ENCODE assay signal across 2 cellular contexts in genomic region chr11:77095551-77096490, GRCh38.
TF ChIP-seq lines count a peak whose summit lies in the region.

No MANE protein-coding gene starts in this region.

TF ChIP-seq in K562, 482 proteins besides CTCF, POLR2A, EP300 and RAD21:
- TF ChIP-seq ZNF740 (CRISPR knock-in tag; IDR thresholded peaks at IDR 0.05) = 0 out of 2 replicates have a peak, but pooled peaks have one; percentile 6
- TF ChIP-seq ZNF740 (tag; IDR thresholded peaks at IDR 0.05) = no peak
- TF ChIP-seq GABPB1 (CRISPR knock-in tag; IDR thresholded peaks at IDR 0.05) = no peak

TF ChIP-seq in HepG2, 621 proteins besides CTCF, POLR2A, EP300 and RAD21 (continues in another document):
- TF ChIP-seq ZBTB10 (CRISPR knock-in tag; IDR thresholded peaks at IDR 0.05; ENCODE audit: borderline replicate concordance) (no peak), TEAD2 (CRISPR knock-in tag; IDR thresholded peaks at IDR 0.05) (no peak), ZFP82 (CRISPR knock-in tag; IDR thresholded peaks at IDR 0.05; ENCODE audit: borderline replicate concordance) (no peak), FOXK2 (IDR thresholded peaks at IDR 0.05) (no peak), ZNF329 (CRISPR knock-in tag; IDR thresholded peaks at IDR 0.05; ENCODE audit: low read depth) (no peak), SKI (IDR thresholded peaks at IDR 0.05; ENCODE audit: partially characterized antibody) (no peak), IRF9 (CRISPR knock-in tag; IDR thresholded peaks at IDR 0.05; ENCODE audit: borderline replicate concordance) (peak; percentile 25; the same call in 1 of the 2 replicates), ZBTB8A (CRISPR knock-in tag; IDR thresholded peaks at IDR 0.05; ENCODE audit: borderline replicate concordance, low read depth) (no peak), HMG20A (CRISPR knock-in tag; IDR thresholded peaks at IDR 0.05; ENCODE audit: borderline replicate concordance) (no peak), RERE (CRISPR knock-in tag; IDR thresholded peaks at IDR 0.05; ENCODE audit: low read depth) (no peak), MAFG (CRISPR knock-in tag; IDR thresholded peaks at IDR 0.05) (no peak), HOXA5 (CRISPR knock-in tag; IDR thresholded peaks at IDR 0.05) (no peak), HNRNPL (IDR thresholded peaks at IDR 0.05; ENCODE audit: low read depth, low read length) (peak; percentile 88), SOX5 (CRISPR knock-in tag; IDR thresholded peaks at IDR 0.05; ENCODE audit: borderline replicate concordance) (peak; percentile 51; the same call in 1 of the 2 replicates), MED8 (CRISPR knock-in tag; IDR thresholded peaks at IDR 0.05; ENCODE audit: insufficient replicate concordance) (no peak), ZNF234 (CRISPR knock-in tag; conservative IDR thresholded peaks at IDR 0.05) (no peak), DPF2 (CRISPR knock-in tag; IDR thresholded peaks at IDR 0.05; ENCODE audit: borderline replicate concordance, low read depth) (no peak; the same call in 1 of the 2 replicates), ZNF253 (CRISPR knock-in tag; IDR thresholded peaks at IDR 0.05; ENCODE audit: borderline replicate concordance) (no peak), ZNF788 (CRISPR knock-in tag; IDR thresholded peaks at IDR 0.05; ENCODE audit: borderline replicate concordance) (peak; percentile 61; the same call in 1 of the 2 replicates), ZNF326 (CRISPR knock-in tag; IDR thresholded peaks at IDR 0.05; ENCODE audit: borderline replicate concordance) (no peak), ETS1 (CRISPR knock-in tag; IDR thresholded peaks at IDR 0.05) (0 out of 2 replicates have a peak, but pooled peaks have one; percentile 43), PLSCR1 (CRISPR knock-in tag; IDR thresholded peaks at IDR 0.05; ENCODE audit: borderline replicate concordance) (no peak), ZC3H13 (CRISPR knock-in tag; IDR thresholded peaks at IDR 0.05) (no peak), SNAPC4 (CRISPR knock-in tag; IDR thresholded peaks at IDR 0.05) (no peak), BORCS8-MEF2B (CRISPR knock-in tag; IDR thresholded peaks at IDR 0.05) (no peak), ZBTB34 (CRISPR knock-in tag; IDR thresholded peaks at IDR 0.05) (no peak; the same call in 1 of the 2 replicates), ZNF639 (CRISPR knock-in tag; conservative IDR thresholded peaks at IDR 0.05) (no peak), ZNF557 (CRISPR knock-in tag; IDR thresholded peaks at IDR 0.05) (no peak), ZNF563 (CRISPR knock-in tag; IDR thresholded peaks at IDR 0.05) (0 out of 2 replicates have a peak, but pooled peaks have one; percentile 13), JUN (CRISPR knock-in tag; IDR thresholded peaks at IDR 0.05) (no peak), TOPORS (CRISPR knock-in tag; IDR thresholded peaks at IDR 0.05) (0 out of 2 replicates have a peak, but pooled peaks have one; percentile 46), SRSF1 (optimal IDR thresholded peaks at IDR 0.05; ENCODE audit: low read depth, low read length) (peak; percentile 31), ZNF782 (CRISPR knock-in tag; IDR thresholded peaks at IDR 0.05; ENCODE audit: borderline replicate concordance) (no peak), TCF7 (IDR thresholded peaks at IDR 0.05; ENCODE audit: low read depth) (no peak), ZNF17 (CRISPR knock-in tag; IDR thresholded peaks at IDR 0.05) (no peak), RAD51 (IDR thresholded peaks at IDR 0.05; ENCODE audit: borderline replicate concordance) (no peak), ATF3 (CRISPR knock-in tag; IDR thresholded peaks at IDR 0.05) (0 out of 2 replicates have a peak, but pooled peaks have one; percentile 25), CCAR2 (optimal IDR thresholded peaks at IDR 0.05; ENCODE audit: low read depth, low read length) (no peak), GFI1 (CRISPR knock-in tag; IDR thresholded peaks at IDR 0.05; ENCODE audit: borderline replicate concordance) (no peak), ZNF781 (CRISPR knock-in tag; IDR thresholded peaks at IDR 0.05; ENCODE audit: borderline replicate concordance, not compliant biosample characterization) (peak; percentile 47), MXD1 (CRISPR knock-in tag; IDR thresholded peaks at IDR 0.05) (no peak)
